Comparison of ENCODE assay signal across 1 cellular context in the genomic region with DNA sequence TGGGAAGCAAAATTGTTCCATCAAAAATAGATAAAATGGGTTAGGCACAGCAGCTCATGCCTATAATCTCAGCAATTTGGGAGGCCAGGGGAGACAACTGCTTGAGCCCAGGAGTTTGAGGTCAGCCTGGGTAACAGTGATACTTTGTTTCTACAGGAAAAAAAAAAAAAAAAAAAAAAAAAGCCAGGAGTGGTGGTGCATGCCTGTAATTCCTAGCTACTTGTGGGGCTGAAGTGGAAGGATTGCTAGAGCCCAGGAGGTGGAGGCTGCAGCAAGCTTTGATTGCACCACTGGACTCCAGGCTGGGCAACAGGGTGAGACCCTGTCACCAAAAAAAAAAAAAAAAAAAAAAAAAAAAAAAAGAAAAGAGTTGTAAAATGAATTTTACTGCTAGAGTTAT.
TF ChIP-seq lines count a peak whose summit lies in the region.

No MANE protein-coding gene starts in this region.

TF ChIP-seq in IMR-90, 13 proteins besides CTCF, POLR2A, EP300 and RAD21:
- no peak for TF ChIP-seq MXI1 (IDR thresholded peaks at IDR 0.05; ENCODE audit: borderline replicate concordance, low read depth, low read length)
- no peak for TF ChIP-seq RCOR1 (IDR thresholded peaks at IDR 0.05; ENCODE audit: insufficient replicate concordance, low read length)
- no peak for TF ChIP-seq SMC3 (IDR thresholded peaks at IDR 0.05; ENCODE audit: low read depth, low read length)
- TF ChIP-seq, protein P1, sequence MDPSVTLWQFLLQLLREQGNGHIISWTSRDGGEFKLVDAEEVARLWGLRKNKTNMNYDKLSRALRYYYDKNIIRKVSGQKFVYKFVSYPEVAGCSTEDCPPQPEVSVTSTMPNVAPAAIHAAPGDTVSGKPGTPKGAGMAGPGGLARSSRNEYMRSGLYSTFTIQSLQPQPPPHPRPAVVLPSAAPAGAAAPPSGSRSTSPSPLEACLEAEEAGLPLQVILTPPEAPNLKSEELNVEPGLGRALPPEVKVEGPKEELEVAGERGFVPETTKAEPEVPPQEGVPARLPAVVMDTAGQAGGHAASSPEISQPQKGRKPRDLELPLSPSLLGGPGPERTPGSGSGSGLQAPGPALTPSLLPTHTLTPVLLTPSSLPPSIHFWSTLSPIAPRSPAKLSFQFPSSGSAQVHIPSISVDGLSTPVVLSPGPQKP (IDR thresholded peaks at IDR 0.05; ENCODE audit: borderline replicate concordance, low read depth, low read length), result no peak
- TF ChIP-seq BHLHE40 (IDR thresholded peaks at IDR 0.05; ENCODE audit: low read depth, low read length), result no peak
- TF ChIP-seq MAZ (IDR thresholded peaks at IDR 0.05; ENCODE audit: borderline replicate concordance, low read depth, low read length), result no peak
- no peak for TF ChIP-seq RFX5 (IDR thresholded peaks at IDR 0.05; ENCODE audit: low read depth, low read length)
- TF ChIP-seq NFE2L2 (IDR thresholded peaks at IDR 0.05; ENCODE audit: low read depth, low read length), result no peak
- TF ChIP-seq, protein P2, sequence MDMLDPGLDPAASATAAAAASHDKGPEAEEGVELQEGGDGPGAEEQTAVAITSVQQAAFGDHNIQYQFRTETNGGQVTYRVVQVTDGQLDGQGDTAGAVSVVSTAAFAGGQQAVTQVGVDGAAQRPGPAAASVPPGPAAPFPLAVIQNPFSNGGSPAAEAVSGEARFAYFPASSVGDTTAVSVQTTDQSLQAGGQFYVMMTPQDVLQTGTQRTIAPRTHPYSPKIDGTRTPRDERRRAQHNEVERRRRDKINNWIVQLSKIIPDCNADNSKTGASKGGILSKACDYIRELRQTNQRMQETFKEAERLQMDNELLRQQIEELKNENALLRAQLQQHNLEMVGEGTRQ (IDR thresholded peaks at IDR 0.05; ENCODE audit: low read depth, low read length), result no peak
- TF ChIP-seq MAFK (IDR thresholded peaks at IDR 0.05; ENCODE audit: low read depth, low read length), result no peak
- TF ChIP-seq FOS (IDR thresholded peaks at IDR 0.05; ENCODE audit: low read depth, low read length), result no peak
- no peak for TF ChIP-seq CHD1 (IDR thresholded peaks at IDR 0.05; ENCODE audit: low read depth, low read length)
- no peak for TF ChIP-seq CEBPB (IDR thresholded peaks at IDR 0.05; ENCODE audit: low read depth, low read length)
